In the genomic region with DNA sequence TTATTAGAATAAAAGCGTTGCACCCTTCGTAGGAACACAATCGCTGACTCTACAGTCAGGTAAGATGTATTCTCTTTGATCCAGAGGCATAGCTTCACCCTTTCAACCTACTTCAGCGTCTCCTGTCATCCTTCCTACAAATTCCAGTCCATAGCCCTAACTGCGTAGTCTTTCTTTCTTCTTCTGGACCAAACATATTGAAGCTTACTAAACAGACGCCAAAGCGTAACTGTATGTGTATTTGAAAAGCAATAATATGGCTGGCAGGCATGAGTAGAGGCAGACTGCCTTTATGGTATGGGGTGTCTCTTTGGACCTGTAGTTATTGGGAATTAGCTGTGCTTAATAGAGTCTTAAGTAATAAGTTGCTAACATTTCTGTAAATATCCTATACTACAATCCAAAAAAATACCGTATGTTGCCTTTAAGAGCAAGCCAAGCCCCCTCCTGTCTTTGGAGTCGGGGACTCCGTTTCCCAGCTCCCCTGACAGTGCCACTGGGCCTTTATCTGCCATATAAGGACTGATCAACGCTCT, we compare ENCODE assay signal across 8 cellular contexts. TPM values are rescaled to one million over a fixed set of nuclear protein-coding genes. Genes with fewer than 3 reads are reported as not detected.
DNase-seq lines count a peak whose midpoint lies in the region; TF ChIP-seq lines count a peak whose summit lies in the region.

No MANE protein-coding gene starts in this region.

- no peak for TF ChIP-seq POLR2A in suprapubic skin (IDR thresholded peaks at IDR 0.05)

- peak overlapping the region; percentile 89 for H3K4me3 ChIP-seq in suprapubic skin

- H3K4me1 ChIP-seq in suprapubic skin: peaks cover 18% of the 10 kb centered on the region

- peak overlapping the region; percentile 88 for H3K27ac ChIP-seq in suprapubic skin

- peaks cover 11% of the 10 kb centered on the region for H3K36me3 ChIP-seq in suprapubic skin

- TF ChIP-seq CTCF in suprapubic skin (IDR thresholded peaks at IDR 0.05): no peak

- no peaks in the 10 kb centered on the region for H3K27me3 ChIP-seq in suprapubic skin

- H3K27ac Mint-ChIP-seq in T-helper 2 cell treated with Interferon-gamma antibody and Interleukin-4, amounts not matched to agents 5 μg/mL and 100 μg/mL, for 36 hours: peak overlapping the region; percentile 97
- peak overlapping the region; percentile 94 for H3K27ac Mint-ChIP-seq in activated T-helper 1 cell treated with anti-CD3 and anti-CD28 coated beads, Interleukin-12 subunit alpha, Interleukin-12 subunit beta, Interleukin-2, Interleukin-4 antibody, amounts not matched to agents 30 ng/mL and 10 ng/mL and 1 ng/mL, durations not matched to agents 14 hours and 24 hours and 36 hours
- H3K27ac Mint-ChIP-seq in immature natural killer cell: peak overlapping the region; percentile 94 to 98 (median 98)

- no peaks in the 10 kb centered on the region for H3K9me3 ChIP-seq in suprapubic skin

- WGBS in suprapubic skin: 55% methylated on average over 11 of the region's 11 CpGs

- H3K4me1 Mint-ChIP-seq in T-helper 2 cell treated with Interferon-gamma antibody and Interleukin-4, amounts not matched to agents 5 μg/mL and 100 μg/mL, for 36 hours (ENCODE audit: low read depth): peaks cover 18% of the 10 kb centered on the region
- H3K4me1 Mint-ChIP-seq in activated T-helper 1 cell treated with anti-CD3 and anti-CD28 coated beads, Interleukin-12 subunit alpha, Interleukin-12 subunit beta, Interleukin-2, Interleukin-4 antibody, amounts not matched to agents 30 ng/mL and 10 ng/mL and 1 ng/mL, durations not matched to agents 14 hours and 24 hours and 36 hours (ENCODE audit: low read depth): peaks cover 26% of the 10 kb centered on the region
- peaks cover 45 to 55% of the 10 kb centered on the region in 2 donors for H3K4me1 Mint-ChIP-seq in immature natural killer cell

- peaks cover 54% of the 10 kb centered on the region for H3K9me3 Mint-ChIP-seq in T-helper 2 cell treated with Interferon-gamma antibody and Interleukin-4, amounts not matched to agents 5 μg/mL and 100 μg/mL, for 36 hours
- peaks cover 50% of the 10 kb centered on the region for H3K9me3 Mint-ChIP-seq in activated T-helper 1 cell treated with anti-CD3 and anti-CD28 coated beads, Interleukin-12 subunit alpha, Interleukin-12 subunit beta, Interleukin-2, Interleukin-4 antibody, amounts not matched to agents 30 ng/mL and 10 ng/mL and 1 ng/mL, durations not matched to agents 14 hours and 24 hours and 36 hours
- peaks cover 0 to 2% (median 0%) of the 10 kb centered on the region in 6 donors for H3K9me3 Mint-ChIP-seq in immature natural killer cell

- no peaks in the 10 kb centered on the region for H3K27me3 Mint-ChIP-seq in T-helper 2 cell treated with Interferon-gamma antibody and Interleukin-4, amounts not matched to agents 5 μg/mL and 100 μg/mL, for 36 hours (ENCODE audit: low read depth)
- H3K27me3 Mint-ChIP-seq in activated T-helper 1 cell treated with anti-CD3 and anti-CD28 coated beads, Interleukin-12 subunit alpha, Interleukin-12 subunit beta, Interleukin-2, Interleukin-4 antibody, amounts not matched to agents 30 ng/mL and 10 ng/mL and 1 ng/mL, durations not matched to agents 14 hours and 24 hours and 36 hours (ENCODE audit: insufficient read depth): no peaks in the 10 kb centered on the region
- H3K27me3 Mint-ChIP-seq in immature natural killer cell (ENCODE audit: low read depth in 3 of 3): peaks cover 5 to 17% (median 13%) of the 10 kb centered on the region in 3 donors

- peaks cover 36% of the 10 kb centered on the region for H3K36me3 Mint-ChIP-seq in T-helper 2 cell treated with Interferon-gamma antibody and Interleukin-4, amounts not matched to agents 5 μg/mL and 100 μg/mL, for 36 hours (ENCODE audit: low read depth)
- H3K36me3 Mint-ChIP-seq in activated T-helper 1 cell treated with anti-CD3 and anti-CD28 coated beads, Interleukin-12 subunit alpha, Interleukin-12 subunit beta, Interleukin-2, Interleukin-4 antibody, amounts not matched to agents 30 ng/mL and 10 ng/mL and 1 ng/mL, durations not matched to agents 14 hours and 24 hours and 36 hours (ENCODE audit: low read depth): peaks cover 18% of the 10 kb centered on the region
- peaks cover 2 to 13% (median 10%) of the 10 kb centered on the region in 3 donors for H3K36me3 Mint-ChIP-seq in immature natural killer cell

- intact Hi-C loops in activated T-helper 1 cell treated with anti-CD3 and anti-CD28 coated beads, Interleukin-12 subunit alpha, Interleukin-12 subunit beta, Interleukin-2, Interleukin-4 antibody, amounts not matched to agents 30 ng/mL and 10 ng/mL and 1 ng/mL, durations not matched to agents 14 hours and 24 hours and 36 hours (cut with micrococcal nuclease): loop anchor here (1.0 kb wide), 12 partner anchors 22 to 613 kb away; a partner anchor contains a TSS

- no peak for TF ChIP-seq EP300 in suprapubic skin (IDR thresholded peaks at IDR 0.05)

- no peak for DNase-seq in T-helper 2 cell treated with Interferon-gamma antibody and Interleukin-4, amounts not matched to agents 5 μg/mL and 100 μg/mL, for 36 hours (ENCODE audit: low spot score)
- DNase-seq in T-helper 2 cell: no peak
- no peak for DNase-seq in activated T-helper 1 cell treated with anti-CD3 and anti-CD28 coated beads, Interleukin-12 subunit alpha, Interleukin-12 subunit beta, Interleukin-2, Interleukin-4 antibody, amounts not matched to agents 30 ng/mL and 10 ng/mL and 1 ng/mL, durations not matched to agents 14 hours and 24 hours and 36 hours (ENCODE audit: low spot score)
- DNase-seq in immature natural killer cell: no peak
- no peak for DNase-seq in suprapubic skin (ENCODE audit: low spot score in 2 of 2)
- no peak for DNase-seq in NK-92 (lab: John Stamatoyannopoulos, UW; ENCODE audit: unreplicated experiment)
- DNase-seq in mucosa of gallbladder (ENCODE audit: low spot score): no peak
- no peak for DNase-seq in C1 segment of cervical spinal cord (lab: John Stamatoyannopoulos, UW)

- H3K4me3 Mint-ChIP-seq in T-helper 2 cell treated with Interferon-gamma antibody and Interleukin-4, amounts not matched to agents 5 μg/mL and 100 μg/mL, for 36 hours: peak overlapping the region; percentile 95
- H3K4me3 Mint-ChIP-seq in activated T-helper 1 cell treated with anti-CD3 and anti-CD28 coated beads, Interleukin-12 subunit alpha, Interleukin-12 subunit beta, Interleukin-2, Interleukin-4 antibody, amounts not matched to agents 30 ng/mL and 10 ng/mL and 1 ng/mL, durations not matched to agents 14 hours and 24 hours and 36 hours: peak overlapping the region; percentile 94
- peak overlapping the region; percentile 92 to 98 (median 97) for H3K4me3 Mint-ChIP-seq in immature natural killer cell

RNA-seq across cellular contexts. Expression of a gene that starts 0.4 kb away (rescaled TPM):
- total RNA-seq in activated T-helper 1 cell treated with anti-CD3 and anti-CD28 coated beads, Interleukin-12 subunit alpha, Interleukin-12 subunit beta, Interleukin-2, Interleukin-4 antibody, amounts not matched to agents 30 ng/mL and 10 ng/mL and 1 ng/mL, durations not matched to agents 14 hours and 24 hours and 36 hours: 11.3 and 12.1 TPM in 2 replicates
- polyA plus RNA-seq in immature natural killer cell: 10 to 100 TPM; 13.4 to 16.1 (median 15.9) TPM
- 10 to 100 TPM; 18.8 to 30.9 (median 25.7) TPM for total RNA-seq in suprapubic skin
- total RNA-seq in mucosa of gallbladder: 23.5 TPM

RNA-seq across cellular contexts. Expression of a gene that starts 21.7 kb away (rescaled TPM):
- total RNA-seq in activated T-helper 1 cell treated with anti-CD3 and anti-CD28 coated beads, Interleukin-12 subunit alpha, Interleukin-12 subunit beta, Interleukin-2, Interleukin-4 antibody, amounts not matched to agents 30 ng/mL and 10 ng/mL and 1 ng/mL, durations not matched to agents 14 hours and 24 hours and 36 hours: 7.9 and 11.0 TPM in 2 replicates
- polyA plus RNA-seq in immature natural killer cell: 1 to 10 TPM; 4.2 to 5.4 (median 4.3) TPM
- total RNA-seq in suprapubic skin: 10 to 100 TPM; 10.2 to 23.8 (median 15.2) TPM
- 14.4 TPM for total RNA-seq in mucosa of gallbladder

RNA-seq across cellular contexts. Expression of a gene that starts 25.9 kb away (rescaled TPM):
- 3.8 and 4.7 TPM in 2 replicates for total RNA-seq in activated T-helper 1 cell treated with anti-CD3 and anti-CD28 coated beads, Interleukin-12 subunit alpha, Interleukin-12 subunit beta, Interleukin-2, Interleukin-4 antibody, amounts not matched to agents 30 ng/mL and 10 ng/mL and 1 ng/mL, durations not matched to agents 14 hours and 24 hours and 36 hours
- 10 to 100 TPM; 22.4 to 33.6 (median 30.9) TPM for polyA plus RNA-seq in immature natural killer cell
- 10 to 100 TPM; 16.5 to 20.7 (median 19.9) TPM for total RNA-seq in suprapubic skin
- total RNA-seq in mucosa of gallbladder: 10.6 TPM

RNA-seq across cellular contexts. Expression of a gene that starts 25.9 kb away (rescaled TPM):
- 0.69 and 0.93 TPM in 2 replicates for total RNA-seq in activated T-helper 1 cell treated with anti-CD3 and anti-CD28 coated beads, Interleukin-12 subunit alpha, Interleukin-12 subunit beta, Interleukin-2, Interleukin-4 antibody, amounts not matched to agents 30 ng/mL and 10 ng/mL and 1 ng/mL, durations not matched to agents 14 hours and 24 hours and 36 hours
- 1 to 10 TPM in 1 of 3 donors, under 1 TPM in 2; 0.54 to 2.1 (median 0.61) TPM for polyA plus RNA-seq in immature natural killer cell
- total RNA-seq in suprapubic skin (1 to 10 TPM; 1.8 to 4.2 (median 2.7) TPM), mucosa of gallbladder (5.6 TPM)

RNA-seq across cellular contexts. Expression of a gene that starts 38.2 kb away (rescaled TPM):
- 6.1 and 6.6 TPM in 2 replicates for total RNA-seq in activated T-helper 1 cell treated with anti-CD3 and anti-CD28 coated beads, Interleukin-12 subunit alpha, Interleukin-12 subunit beta, Interleukin-2, Interleukin-4 antibody, amounts not matched to agents 30 ng/mL and 10 ng/mL and 1 ng/mL, durations not matched to agents 14 hours and 24 hours and 36 hours
- 1 to 10 TPM; 1.2 to 3.7 (median 2.0) TPM for polyA plus RNA-seq in immature natural killer cell
- 10 to 100 TPM in 3 of 4 donors, 1 to 10 TPM in 1; 10.0 to 12.4 (median 11.3) TPM for total RNA-seq in suprapubic skin
- 11.6 TPM for total RNA-seq in mucosa of gallbladder
